ENCODE assay signal across 29 cellular contexts in genomic region chr11:15724611-15725010, GRCh38.
"Had no signal": no experiment of that assay in that cellular context is flagged by ENCODE, and none has a peak within 500 bp of the region (broad histone marks: within the 10 kb centered on the region; RNA-seq: fewer than 3 reads in every experiment).

No MANE protein-coding gene starts in this region.

- ATAC-seq: activated naive CD4-positive, alpha-beta T cell treated with anti-CD3 and anti-CD28 coated beads, Interleukin-2, amount 50 U/mL, for 72 hours; activated T-cell treated with anti-CD3 and anti-CD28 coated beads, Interleukin-2, amount 50 U/mL, for 72 hours; T-helper 17 cell; WTC11 had no signal

- FAIRE-seq: astrocyte, bronchial epithelial cell, frontal cortex, TTC549 had no signal

- H3K4me3 ChIP-seq: coronary artery, dorsolateral prefrontal cortex had no signal

- H3K27ac ChIP-seq: brain microvascular endothelial cell, coronary artery, dorsolateral prefrontal cortex, VCaP had no signal

- H3K27me3 ChIP-seq: brain microvascular endothelial cell had no signal

- DNase-seq: activated CD4-positive, alpha-beta memory T cell treated with anti-CD3 and anti-CD28 coated beads, Interleukin-2, amount 10 ng/mL, durations not matched to agents 7 days and 5 days; activated CD4-positive, alpha-beta T cell treated with anti-CD3 and anti-CD28 coated beads for 1 hour; activated CD4-positive, alpha-beta T cell treated with anti-CD3 and anti-CD28 coated beads for 4 hours; activated CD4-positive, alpha-beta T cell treated with anti-CD3 and anti-CD28 coated beads, Interleukin-2, amount 10 ng/mL, durations not matched to agents 7 days and 5 days; activated CD4-positive, alpha-beta T cell treated with anti-CD3 and anti-CD28 coated beads, Interleukin-2, amount 50 U/mL, for 4 hours; activated CD8-positive, alpha-beta memory T cell treated with anti-CD3 and anti-CD28 coated beads, Interleukin-2, amount 50 U/mL, for 48 hours; activated gamma-delta T cell; activated naive CD4-positive, alpha-beta T cell; activated naive CD4-positive, alpha-beta T cell treated with anti-CD3 and anti-CD28 coated beads, Interleukin-2, amount 10 ng/mL, durations not matched to agents 7 days and 5 days; activated naive CD8-positive, alpha-beta T cell treated with anti-CD3 and anti-CD28 coated beads, Interleukin-2, amount 10 ng/mL, durations not matched to agents 7 days and 5 days; activated T-cell treated with anti-CD3 and anti-CD28 coated beads for 4 hours; activated T-cell treated with anti-CD3 and anti-CD28 coated beads, Interleukin-2, amount 50 U/mL, for 24 hours; activated T-cell treated with anti-CD3 and anti-CD28 coated beads, Interleukin-2, amount 50 U/mL, for 72 hours; anterior cingulate cortex; brain microvascular endothelial cell; dorsolateral prefrontal cortex; effector memory CD4-positive, alpha-beta T cell; endodermal cell; foreskin fibroblast; T-helper 1 cell; T-helper 17 cell had no signal

- H3K36me3 ChIP-seq: brain microvascular endothelial cell had no signal
